Comparison of ENCODE assay signal across 8 cellular contexts in the genomic region with DNA sequence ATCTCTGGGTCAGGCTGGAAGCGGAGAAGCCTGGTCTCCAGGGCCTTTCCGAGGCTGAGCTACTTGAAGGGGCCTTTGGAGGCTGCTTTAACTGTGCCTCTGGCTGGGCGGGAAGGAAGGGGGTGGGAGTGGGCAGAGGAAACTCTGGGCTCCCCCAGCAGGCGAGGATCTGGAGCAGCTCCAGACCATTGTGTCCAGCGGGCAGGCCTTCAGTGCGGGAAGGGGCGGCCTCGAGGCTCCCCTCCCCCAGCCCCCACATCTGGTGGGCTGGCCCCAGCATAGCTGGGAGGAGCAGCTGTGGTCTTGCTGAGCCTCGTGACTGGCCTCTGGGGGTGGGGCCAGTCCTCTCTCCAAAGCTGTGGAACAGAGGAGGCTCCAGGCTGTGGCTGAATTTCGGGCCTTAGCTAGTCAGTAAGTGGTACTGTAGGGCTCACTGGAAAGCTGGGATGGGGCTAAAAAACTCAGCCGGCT.
DNase-seq lines count a peak whose midpoint lies in the region; ATAC-seq and TF ChIP-seq lines count a peak whose summit lies in the region.

No MANE protein-coding gene starts in this region.

- H3K4me3 ChIP-seq in RWPE2 (ENCODE audit: severe bottlenecking) (no peak overlapping the region), fibroblast of mammary gland (ENCODE audit: control insufficient read depth, low read depth, low read length) (peak overlapping the region; percentile 9)

- peak overlapping the region; percentile 74 to 90 (median 77) for H3K4me3 Mint-ChIP-seq in nephron

- peaks cover 14% of the 10 kb centered on the region for H3K27me3 Mint-ChIP-seq in nephron (ENCODE audit: low read depth)

- H3K36me3 Mint-ChIP-seq in nephron (ENCODE audit: low read depth): peaks cover 25% of the 10 kb centered on the region

- DNase-seq in AG08395 (ENCODE audit: low spot score) (peak; percentile 88), RWPE2 (ENCODE audit: low spot score) (no peak), fibroblast of mammary gland (ENCODE audit: low read depth) (peak; percentile 72), NCI-H526 treated with DMSO at 0.1 percent for 48 hours (lab: John Stamatoyannopoulos, UW) (no peak), NCI-H2029 treated with DMSO at 0.1 percent for 48 hours (lab: John Stamatoyannopoulos, UW) (no peak)
- DNase-seq in activated CD8-positive, alpha-beta memory T cell treated with anti-CD3 and anti-CD28 coated beads, Interleukin-2, amount 50 U/mL, for 48 hours: no peak

- no peaks in the 10 kb centered on the region for H3K9me3 ChIP-seq in RWPE2 (ENCODE audit: severe bottlenecking)

- H3K27me3 ChIP-seq in RWPE2 (ENCODE audit: insufficient read depth, poor library complexity, severe bottlenecking): peaks cover 28% of the 10 kb centered on the region

- H3K36me3 ChIP-seq in RWPE2 (ENCODE audit: low read depth): no peaks in the 10 kb centered on the region

- ATAC-seq in RWPE2 (ENCODE audit: low read depth): 0 out of 3 replicates have a peak, but pooled peaks have one; percentile 11
- ATAC-seq in GM18517 (IDR thresholded peaks at IDR 0.05; ENCODE audit: unreplicated experiment): no peak

- TF ChIP-seq CTCF in RWPE2 (IDR thresholded peaks at IDR 0.05; ENCODE audit: poor library complexity, severe bottlenecking): no peak
- no peak for TF ChIP-seq CTCF in fibroblast of mammary gland (conservative IDR thresholded peaks at IDR 0.05; ENCODE audit: control insufficient read depth, insufficient read depth, low read depth, low read length)
- TF ChIP-seq CTCF in nephron (IDR thresholded peaks at IDR 0.05; ENCODE audit: unreplicated experiment in 3 of 3): no peak

- H3K27ac ChIP-seq in RWPE2 (ENCODE audit: poor library complexity, severe bottlenecking): no peak overlapping the region

- no peaks in the 10 kb centered on the region for H3K4me1 ChIP-seq in RWPE2 (ENCODE audit: insufficient read depth, poor library complexity, severe bottlenecking)

- H3K27ac Mint-ChIP-seq in nephron: peak overlapping the region; percentile 95 to 99 (median 99)

- no peaks in the 10 kb centered on the region for H3K9me3 Mint-ChIP-seq in nephron

- peaks cover 54% of the 10 kb centered on the region for H3K4me1 Mint-ChIP-seq in nephron

Comparison
In these comparisons a context has a peak if more than half of its experiments do, and no peak if none do; other contexts are left out.
1. DNase-seq: peak in AG08395 (single experiment) and fibroblast of mammary gland (single experiment); none in RWPE2 (single experiment), activated CD8-positive, alpha-beta memory T cell treated with anti-CD3 and anti-CD28 coated beads, Interleukin-2, amount 50 U/mL, for 48 hours (single experiment), NCI-H526 treated with DMSO at 0.1 percent for 48 hours (single experiment) and NCI-H2029 treated with DMSO at 0.1 percent for 48 hours (single experiment).